In the genomic region with DNA sequence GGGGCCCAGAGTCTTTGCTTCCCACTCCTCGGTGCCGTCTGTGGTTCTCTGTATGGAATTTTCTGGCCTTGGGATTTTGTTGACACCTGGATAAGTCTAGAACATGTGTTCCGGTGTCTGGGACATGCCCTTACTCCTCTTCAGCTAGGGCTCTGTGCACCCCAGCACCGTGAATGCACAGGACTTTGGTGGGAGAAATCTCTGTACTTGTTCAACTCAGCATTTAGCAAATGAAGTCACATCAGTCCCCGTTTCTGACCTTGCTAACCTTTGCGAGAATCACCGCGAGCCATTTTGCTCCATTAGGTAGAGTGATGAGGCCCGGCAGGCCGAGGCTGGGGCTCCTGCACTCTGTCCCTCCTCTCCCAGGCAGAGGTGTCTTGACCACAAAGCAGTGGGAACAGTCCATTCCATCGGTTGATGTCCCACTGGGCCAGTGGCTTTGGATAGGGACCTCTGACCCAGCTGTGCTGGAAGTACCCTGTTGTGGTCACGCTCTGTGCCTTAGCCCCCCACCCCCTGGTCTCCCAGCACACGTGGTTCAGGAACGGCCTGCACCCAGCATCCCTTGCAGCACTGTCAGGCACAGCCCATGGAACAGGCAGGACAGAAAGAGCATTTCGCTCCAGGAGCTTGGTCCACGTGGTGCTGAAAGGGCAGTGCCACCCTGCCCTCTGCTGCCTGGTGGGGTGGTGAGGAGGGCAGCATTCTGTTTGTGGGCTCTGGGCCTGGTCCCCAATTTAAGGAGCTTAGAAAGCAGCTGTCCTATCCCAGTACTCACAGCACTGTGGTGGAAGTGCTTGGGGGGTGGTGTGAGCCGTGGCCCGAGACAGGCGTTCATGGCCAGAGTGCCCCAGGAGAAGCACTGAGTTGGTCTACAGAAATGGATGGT, we compare ENCODE assay signal across 18 cellular contexts.
DNase-seq lines count a peak whose midpoint lies in the region; ATAC-seq, FAIRE-seq and TF ChIP-seq lines count a peak whose summit lies in the region.
"Had no signal": no experiment of that assay in that cellular context is flagged by ENCODE, and none has a peak within 500 bp of the region (broad histone marks: within the 10 kb centered on the region; RNA-seq: fewer than 3 reads in every experiment).

No MANE protein-coding gene starts in this region.

- ATAC-seq in natural killer cell: no peak
- ATAC-seq: activated CD4-positive, alpha-beta T cell treated with anti-CD3 and anti-CD28 coated beads for 36 hours; left colon had no signal

- no peak overlapping the region for H3K4me3 ChIP-seq in BLaER1
- H3K4me3 ChIP-seq in WERI-Rb-1 (ENCODE audit: low read depth, low read length): no peak overlapping the region
- H3K4me3 ChIP-seq: upper lobe of left lung had no signal

- no peak overlapping the region for H3K4me3 Mint-ChIP-seq in T-helper 1 cell treated with Interleukin-12 subunit alpha and Interleukin-12 subunit beta and Interleukin-4 antibody, amounts not matched to agents 30 μg/mL and 1 μg/mL, for 36 hours
- H3K4me3 Mint-ChIP-seq in natural killer cell: peak overlapping the region; percentile 83
- H3K4me3 Mint-ChIP-seq: activated CD4-positive, alpha-beta T cell treated with anti-CD3 and anti-CD28 coated beads for 36 hours; brain; mesothelial cell of epicardium had no signal

- DNase-seq in T-helper 1 cell (no peak), WERI-Rb-1 (no peak), natural killer cell (no peak), H54 (ENCODE audit: insufficient read length, low spot score) (no peak), globus pallidus (ENCODE audit: low spot score) (no peak), SIG-M5 treated with dmso at 0.1 percent for 504 hours (lab: John Stamatoyannopoulos, UW; ENCODE audit: unreplicated experiment) (no peak)
- DNase-seq: activated CD4-positive, alpha-beta T cell treated with anti-CD3 and anti-CD28 coated beads for 36 hours; AML-193; NCI-H1436; upper lobe of left lung had no signal

- intact Hi-C loops in natural killer cell (cut with micrococcal nuclease): no loop called here

- H3K9me3 Mint-ChIP-seq in T-helper 1 cell treated with Interleukin-12 subunit alpha and Interleukin-12 subunit beta and Interleukin-4 antibody, amounts not matched to agents 30 μg/mL and 1 μg/mL, for 36 hours: no peaks in the 10 kb centered on the region
- H3K9me3 Mint-ChIP-seq in natural killer cell: no peaks in the 10 kb centered on the region
- H3K9me3 Mint-ChIP-seq: brain, mesothelial cell of epicardium had no signal

- TF ChIP-seq CTCF in WERI-Rb-1 (IDR thresholded peaks at IDR 0.05; ENCODE audit: low read depth, low read length) (no peak), natural killer cell (IDR thresholded peaks at IDR 0.05) (no peak)

- H3K36me3 Mint-ChIP-seq in T-helper 1 cell treated with Interleukin-12 subunit alpha and Interleukin-12 subunit beta and Interleukin-4 antibody, amounts not matched to agents 30 μg/mL and 1 μg/mL, for 36 hours (ENCODE audit: low read depth): peaks cover 18% of the 10 kb centered on the region
- H3K36me3 Mint-ChIP-seq in natural killer cell: no peaks in the 10 kb centered on the region

- 0 out of 2 replicates have a peak overlapping the region, but pooled peaks have one; percentile 15 for H3K9ac ChIP-seq in BLaER1

- no peak for TF ChIP-seq POLR2A in H54 (IDR thresholded peaks at IDR 0.05; ENCODE audit: low read depth, low read length)

- peaks cover 98% of the 10 kb centered on the region for H4K20me1 ChIP-seq in BLaER1

- H3K36me3 ChIP-seq in BLaER1: peaks cover 99% of the 10 kb centered on the region
- peaks cover 67% of the 10 kb centered on the region for H3K36me3 ChIP-seq in WERI-Rb-1

- no peak for FAIRE-seq in H54 (lab: Jason Lieb, UNC)
- FAIRE-seq: D721Med, RCC 7860 had no signal

- no peaks in the 10 kb centered on the region for H3K27me3 Mint-ChIP-seq in T-helper 1 cell treated with Interleukin-12 subunit alpha and Interleukin-12 subunit beta and Interleukin-4 antibody, amounts not matched to agents 30 μg/mL and 1 μg/mL, for 36 hours (ENCODE audit: low read depth)
- H3K27me3 Mint-ChIP-seq in natural killer cell (ENCODE audit: low read depth in 2 of 2): no peaks in the 10 kb centered on the region
- H3K27me3 Mint-ChIP-seq: activated CD4-positive, alpha-beta T cell treated with anti-CD3 and anti-CD28 coated beads for 36 hours; brain had no signal

- H3K27me3 ChIP-seq in BLaER1 (no peaks in the 10 kb centered on the region), WERI-Rb-1 (ENCODE audit: insufficient read depth, low read depth, severe bottlenecking) (no peaks in the 10 kb centered on the region)
- H3K27me3 ChIP-seq: upper lobe of left lung had no signal

- peaks cover 35% of the 10 kb centered on the region for H3K4me1 ChIP-seq in BLaER1

- H3K27ac ChIP-seq in BLaER1: peak overlapping the region; percentile 53; the same call in 1 of the 2 replicates
- peak overlapping the region; percentile 18; the same call in 1 of the 2 replicates for H3K27ac ChIP-seq in WERI-Rb-1
- H3K27ac ChIP-seq: 22Rv1 had no signal

- peak overlapping the region; percentile 26 for H3K27ac Mint-ChIP-seq in T-helper 1 cell treated with Interleukin-12 subunit alpha and Interleukin-12 subunit beta and Interleukin-4 antibody, amounts not matched to agents 30 μg/mL and 1 μg/mL, for 36 hours
- peak overlapping the region; percentile 94 to 97 for H3K27ac Mint-ChIP-seq in natural killer cell
- H3K27ac Mint-ChIP-seq: activated CD4-positive, alpha-beta T cell treated with anti-CD3 and anti-CD28 coated beads for 36 hours; mesothelial cell of epicardium had no signal

- peaks cover 15% of the 10 kb centered on the region for H3K4me1 Mint-ChIP-seq in T-helper 1 cell treated with Interleukin-12 subunit alpha and Interleukin-12 subunit beta and Interleukin-4 antibody, amounts not matched to agents 30 μg/mL and 1 μg/mL, for 36 hours (ENCODE audit: low read depth)
- H3K4me1 Mint-ChIP-seq in natural killer cell: peaks cover 44 to 64% of the 10 kb centered on the region in 2 donors
- H3K4me1 Mint-ChIP-seq: brain, mesothelial cell of epicardium had no signal

- H3K9me3 ChIP-seq in BLaER1 (no peaks in the 10 kb centered on the region), WERI-Rb-1 (ENCODE audit: severe bottlenecking) (no peaks in the 10 kb centered on the region)
- H3K9me3 ChIP-seq: upper lobe of left lung had no signal

- H3K4me2 ChIP-seq in BLaER1: 0 out of 2 replicates have a peak overlapping the region, but pooled peaks have one; percentile 12
